Comparison of ENCODE assay signal across 2 cellular contexts in genomic region chr12:57524814-57525614, GRCh38.
TF ChIP-seq lines count a peak whose summit lies in the region.

No MANE protein-coding gene starts in this region.

TF ChIP-seq in A549, 52 proteins besides CTCF, POLR2A, EP300 and RAD21:
- TF ChIP-seq REST (IDR thresholded peaks at IDR 0.05): no peak
- no peak for TF ChIP-seq FOXS1 (CRISPR knock-in tag; IDR thresholded peaks at IDR 0.05)
- TF ChIP-seq CBX8 (IDR thresholded peaks at IDR 0.05): no peak
- no peak for TF ChIP-seq CBX2 (IDR thresholded peaks at IDR 0.05; ENCODE audit: borderline replicate concordance, low read depth)
- TF ChIP-seq TFCP2L1 (CRISPR knock-in tag; IDR thresholded peaks at IDR 0.05): no peak
- no peak for TF ChIP-seq HES2 (IDR thresholded peaks at IDR 0.05)
- TF ChIP-seq HOXB13 (CRISPR knock-in tag; IDR thresholded peaks at IDR 0.05; ENCODE audit: low read depth): no peak
- TF ChIP-seq FOSB (CRISPR knock-in tag; IDR thresholded peaks at IDR 0.05): no peak
- no peak for TF ChIP-seq EHF (CRISPR knock-in tag; IDR thresholded peaks at IDR 0.05)
- no peak for TF ChIP-seq NR3C1 (IDR thresholded peaks at IDR 0.05)
- no peak for TF ChIP-seq E2F6 (IDR thresholded peaks at IDR 0.05; ENCODE audit: borderline replicate concordance, low read depth)
- TF ChIP-seq ELK1 (IDR thresholded peaks at IDR 0.05; ENCODE audit: low read depth, low read length): no peak
- no peak for TF ChIP-seq ZC3H11A (IDR thresholded peaks at IDR 0.05)
- no peak for TF ChIP-seq MYC (IDR thresholded peaks at IDR 0.05; ENCODE audit: borderline replicate concordance, low read length)

TF ChIP-seq in GM12878, 131 proteins besides CTCF, POLR2A, EP300 and RAD21:
- no peak for TF ChIP-seq ZBTB40 (IDR thresholded peaks at IDR 0.05; ENCODE audit: borderline replicate concordance)
- 0 out of 2 replicates have a peak, but pooled peaks have one; percentile 31 for TF ChIP-seq NR2C1 (IDR thresholded peaks at IDR 0.05)
- TF ChIP-seq CBX5 (IDR thresholded peaks at IDR 0.05; ENCODE audit: low read depth): no peak
- TF ChIP-seq BMI1 (IDR thresholded peaks at IDR 0.05; ENCODE audit: borderline replicate concordance): 0 out of 2 replicates have a peak, but pooled peaks have one; percentile 45
TF ChIP-seq in GM12878: peak in this region for 2.
